In the genomic region with DNA sequence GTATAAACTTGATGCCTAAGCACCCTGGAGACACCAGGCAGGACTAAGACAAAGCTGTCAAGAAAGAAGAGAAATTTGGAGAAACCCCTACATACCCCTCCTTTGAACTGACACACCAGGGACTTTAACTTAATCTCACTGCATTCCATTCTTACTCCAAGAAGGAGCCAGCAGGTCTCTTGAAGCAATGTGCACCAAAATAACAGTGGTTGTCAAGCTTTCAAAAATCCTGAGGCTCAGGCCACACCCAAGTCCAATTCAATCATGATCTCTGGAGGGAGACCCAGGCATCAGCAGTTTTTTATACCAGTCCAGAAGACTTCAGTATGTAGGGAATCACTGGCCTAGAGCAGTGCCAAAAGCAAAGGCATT, we compare ENCODE assay signal across 12 cellular contexts.
"Had no signal": no experiment of that assay in that cellular context is flagged by ENCODE, and none has a peak within 500 bp of the region (broad histone marks: within the 10 kb centered on the region; RNA-seq: fewer than 3 reads in every experiment).

No MANE protein-coding gene starts in this region.

- DNase-seq: activated naive CD8-positive, alpha-beta T cell treated with anti-CD3 and anti-CD28 coated beads for 36 hours; brain microvascular endothelial cell; cerebellar nuclear complex; effector memory CD4-positive, alpha-beta T cell; hippocampal formation; T-helper 1 cell; thyroid gland had no signal

- H3K4me3 Mint-ChIP-seq: activated naive CD8-positive, alpha-beta T cell treated with anti-CD3 and anti-CD28 coated beads for 36 hours; activated T-helper 1 cell treated with anti-CD3 and anti-CD28 coated beads, Interleukin-12 subunit alpha, Interleukin-12 subunit beta, Interleukin-2, Interleukin-4 antibody, amounts not matched to agents 30 ng/mL and 10 ng/mL and 1 ng/mL, durations not matched to agents 14 hours and 24 hours and 36 hours; stimulated activated effector memory CD8-positive, alpha-beta T cell treated with anti-CD3 and anti-CD28 coated beads, Interleukin-12 subunit alpha, Interleukin-12 subunit beta, amount 100 ng/mL, for 72 hours had no signal

- H3K27me3 ChIP-seq: brain microvascular endothelial cell, gastroesophageal sphincter, thyroid gland, vagina had no signal

- H3K27ac ChIP-seq: brain microvascular endothelial cell, gastroesophageal sphincter, thyroid gland, vagina had no signal

- H3K9me3 ChIP-seq: gastroesophageal sphincter, thyroid gland, vagina had no signal

- H3K36me3 ChIP-seq: brain microvascular endothelial cell, gastroesophageal sphincter, thyroid gland, vagina had no signal

- H3K27me3 Mint-ChIP-seq: activated naive CD8-positive, alpha-beta T cell treated with anti-CD3 and anti-CD28 coated beads for 36 hours had no signal

- H3K27ac Mint-ChIP-seq: activated naive CD8-positive, alpha-beta T cell treated with anti-CD3 and anti-CD28 coated beads for 36 hours; activated T-helper 1 cell treated with anti-CD3 and anti-CD28 coated beads, Interleukin-12 subunit alpha, Interleukin-12 subunit beta, Interleukin-2, Interleukin-4 antibody, amounts not matched to agents 30 ng/mL and 10 ng/mL and 1 ng/mL, durations not matched to agents 14 hours and 24 hours and 36 hours; stimulated activated effector memory CD8-positive, alpha-beta T cell treated with anti-CD3 and anti-CD28 coated beads, Interleukin-12 subunit alpha, Interleukin-12 subunit beta, amount 100 ng/mL, for 72 hours had no signal

- H3K36me3 Mint-ChIP-seq: stimulated activated effector memory CD8-positive, alpha-beta T cell treated with anti-CD3 and anti-CD28 coated beads, Interleukin-12 subunit alpha, Interleukin-12 subunit beta, amount 100 ng/mL, for 72 hours had no signal

- H3K4me3 ChIP-seq: gastroesophageal sphincter, thyroid gland, vagina had no signal

- H3K9me3 Mint-ChIP-seq: activated naive CD8-positive, alpha-beta T cell treated with anti-CD3 and anti-CD28 coated beads for 36 hours; activated T-helper 1 cell treated with anti-CD3 and anti-CD28 coated beads, Interleukin-12 subunit alpha, Interleukin-12 subunit beta, Interleukin-2, Interleukin-4 antibody, amounts not matched to agents 30 ng/mL and 10 ng/mL and 1 ng/mL, durations not matched to agents 14 hours and 24 hours and 36 hours; stimulated activated effector memory CD8-positive, alpha-beta T cell treated with anti-CD3 and anti-CD28 coated beads, Interleukin-12 subunit alpha, Interleukin-12 subunit beta, amount 100 ng/mL, for 72 hours had no signal

- ATAC-seq: activated CD4-positive, CD25-positive, alpha-beta regulatory T cell treated with anti-CD3 and anti-CD28 coated beads, Interleukin-2, amount 50 U/mL, for 24 hours; gastroesophageal sphincter; stimulated activated effector memory CD8-positive, alpha-beta T cell treated with anti-CD3 and anti-CD28 coated beads, Interleukin-12 subunit alpha, Interleukin-12 subunit beta, amount 100 ng/mL, for 72 hours had no signal
